Comparison of ENCODE assay signal across 8 cellular contexts in the genomic region with DNA sequence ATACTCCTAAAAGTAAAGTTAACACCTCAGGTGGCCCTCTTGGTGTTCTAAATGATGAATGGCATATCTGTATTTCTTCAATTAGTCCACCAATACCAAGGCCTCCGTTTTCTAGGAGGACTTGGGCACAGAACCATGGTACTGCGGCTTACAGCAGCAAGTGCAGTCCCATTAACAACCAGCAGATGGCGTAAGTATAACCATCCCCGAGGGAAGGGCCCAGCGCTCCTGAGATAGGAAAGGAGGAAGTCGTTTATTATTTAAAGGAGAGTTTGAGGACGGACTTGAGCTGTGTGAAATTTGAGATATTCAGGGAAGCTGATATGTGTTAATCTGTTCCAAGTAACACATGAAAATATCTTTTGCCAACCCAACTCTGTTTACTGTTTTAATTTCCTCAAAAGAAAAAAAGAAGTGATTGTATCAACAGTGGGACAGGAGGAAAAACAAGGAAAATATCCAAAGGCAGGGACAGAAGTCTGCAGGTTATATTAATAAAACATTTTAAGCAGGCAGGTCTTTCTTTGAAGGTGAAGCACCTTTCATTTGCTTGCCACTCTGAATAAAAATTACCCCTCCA. TPM values are rescaled to one million over a fixed set of nuclear protein-coding genes. Genes with fewer than 3 reads are reported as not detected.
DNase-seq lines count a peak whose midpoint lies in the region; ATAC-seq, FAIRE-seq and TF ChIP-seq lines count a peak whose summit lies in the region.

No MANE protein-coding gene starts in this region.

- no peak overlapping the region for H3K4me3 ChIP-seq in AG09309 (ENCODE audit: control insufficient read depth, low read depth, low read length)
- H3K4me3 ChIP-seq in K562: no peak overlapping the region

- DNase-seq in AG09309 (ENCODE audit: low read depth): peak; percentile 48
- DNase-seq in GM20000 (ENCODE audit: low spot score): peak; percentile 69
- DNase-seq in NCI-H187 treated with DMSO at 0.1 percent for 48 hours (lab: John Stamatoyannopoulos, UW): peak; percentile 21
- peak; percentile 26 for DNase-seq in T1000 (lab: John Stamatoyannopoulos, UW)
- peak; percentile 83 to 90 (median 87) for DNase-seq in K562 (ENCODE audit: extremely low read depth in 1 of 4, low spot score in 3 of 4)
- DNase-seq in iPS DF 19.7 (ENCODE audit: low read depth, low spot score): peak; percentile 56
- DNase-seq in stimulated activated CD4-positive, alpha-beta T cell treated with anti-CD3 and anti-CD28 coated beads, Interleukin-12 subunit alpha, Interleukin-12 subunit beta, amount 100 ng/mL, for 24 hours (ENCODE audit: low read depth in 2 of 2): peak; percentile 40 to 59

- no peaks in the 10 kb centered on the region; a peak in 1 of 5 replicates for H3K27me3 ChIP-seq in K562 (ENCODE audit: control insufficient read depth in 2 of 2, insufficient read depth in 2 of 2, low read length in 2 of 2)

- no peak for TF ChIP-seq EP300 in K562 (IDR thresholded peaks at IDR 0.05; ENCODE audit: low read length)

- H3K27ac ChIP-seq in K562 (ENCODE audit: extremely low read depth, low read depth, low read length): peak overlapping the region; percentile 86

- H3K9me3 ChIP-seq in K562 (replicated peaks; ENCODE audit: control insufficient read depth, insufficient read depth, low read depth, low read length): peaks cover 24% of the 10 kb centered on the region

- FAIRE-seq in K562 (lab: Jason Lieb, UNC): peak; percentile 95

- no TSS peak for BruUV-seq in K562 (replicated peaks; lab: Mats Ljungman, UMichigan)

- intact Hi-C loops in K562 (cut with micrococcal nuclease): loop anchor here (1.0 kb wide), 3 partner anchors 114 to 137 kb away; no protein-coding TSS in a partner anchor

- TF ChIP-seq CTCF in AG09309 (IDR thresholded peaks at IDR 0.05; ENCODE audit: control insufficient read depth, insufficient read depth, low read depth, low read length, missing control alignments) (peak; percentile 90), GM20000 (IDR thresholded peaks at IDR 0.05; ENCODE audit: extremely low read depth, missing control alignments) (peak; percentile 91), K562 (IDR thresholded peaks at IDR 0.05 in 2 of 3, conservative IDR thresholded peaks at IDR 0.05 in 1 of 3; ENCODE audit: insufficient read depth in 2 of 3, low read depth in 1 of 3, low read length in 3 of 3) (peak; percentile 85 to 95 (median 89))

- CTCF ChIA-PET in K562 (lab: Yijun Ruan, JAX; ENCODE audit: low intra/inter-chr PET ratio): interaction anchor here (1.4 kb wide), 1 partner anchor 133 kb away, joined by 7 read pairs; no protein-coding TSS in a partner anchor

- H3K79me2 ChIP-seq in K562 (ENCODE audit: control insufficient read depth, insufficient read depth, low read length): no peaks in the 10 kb centered on the region

- in situ Hi-C loops in K562 (cut with MboI): no loop called here

- peaks cover 0 to 15% of the 10 kb centered on the region in 2 experiments; a peak in 2 of 5 replicates for H3K4me1 ChIP-seq in K562 (replicated peaks in 1 of 2; ENCODE audit: control insufficient read depth in 2 of 2, insufficient read depth in 2 of 2, low read length in 2 of 2)

- TF ChIP-seq RAD21 in K562 (CRISPR knock-in tag; conservative IDR thresholded peaks at IDR 0.05 in 1 of 2, IDR thresholded peaks at IDR 0.05 in 1 of 2): peak; percentile 36 to 82; a peak in 3 of 4 replicates

- H3K36me3 ChIP-seq in K562 (ENCODE audit: control insufficient read depth, insufficient read depth, low read length): no peaks in the 10 kb centered on the region

- no peaks in the 10 kb centered on the region for H3K9me1 ChIP-seq in K562 (ENCODE audit: control insufficient read depth, insufficient read depth, low read length)

- H4K20me1 ChIP-seq in K562 (replicated peaks; ENCODE audit: control insufficient read depth, insufficient read depth, low read length): no peaks in the 10 kb centered on the region

- H3K9ac ChIP-seq in K562 (ENCODE audit: insufficient read depth in 1 of 2, low read depth in 2 of 2, low read length in 2 of 2): peak overlapping the region in 1 of 2 experiments; percentile 43; a peak in 1 of 4 replicates

- no peak for TF ChIP-seq POLR2A in K562 (conservative IDR thresholded peaks at IDR 0.05)

- H3K4me2 ChIP-seq in K562 (ENCODE audit: insufficient read depth, low read length): peak overlapping the region; percentile 57; the same call in 1 of the 2 replicates

- H2AFZ ChIP-seq in K562 (ENCODE audit: low read depth, low read length): peak overlapping the region; percentile 85

- WGBS in K562 (ENCODE audit: insufficient coverage, low coverage, missing lambda C conversion rate): 0% methylated on average over 7 of the region's 7 CpGs

- POLR2A ChIA-PET in K562 (lab: Yijun Ruan, JAX): interaction anchor here (1.2 kb wide), 1 partner anchor 9 kb away, joined by 3 read pairs; no protein-coding TSS in a partner anchor

- ATAC-seq in K562 (peak; percentile 93), GM21723 (IDR thresholded peaks at IDR 0.05; ENCODE audit: unreplicated experiment) (no peak)

TF ChIP-seq in K562, 482 proteins besides CTCF, POLR2A, EP300 and RAD21 (continues in another document):
- TF ChIP-seq, protein P1, sequence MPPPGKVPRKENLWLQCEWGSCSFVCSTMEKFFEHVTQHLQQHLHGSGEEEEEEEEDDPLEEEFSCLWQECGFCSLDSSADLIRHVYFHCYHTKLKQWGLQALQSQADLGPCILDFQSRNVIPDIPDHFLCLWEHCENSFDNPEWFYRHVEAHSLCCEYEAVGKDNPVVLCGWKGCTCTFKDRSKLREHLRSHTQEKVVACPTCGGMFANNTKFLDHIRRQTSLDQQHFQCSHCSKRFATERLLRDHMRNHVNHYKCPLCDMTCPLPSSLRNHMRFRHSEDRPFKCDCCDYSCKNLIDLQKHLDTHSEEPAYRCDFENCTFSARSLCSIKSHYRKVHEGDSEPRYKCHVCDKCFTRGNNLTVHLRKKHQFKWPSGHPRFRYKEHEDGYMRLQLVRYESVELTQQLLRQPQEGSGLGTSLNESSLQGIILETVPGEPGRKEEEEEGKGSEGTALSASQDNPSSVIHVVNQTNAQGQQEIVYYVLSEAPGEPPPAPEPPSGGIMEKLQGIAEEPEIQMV (tag; conservative IDR thresholded peaks at IDR 0.05; ENCODE audit: low read depth): no peak
- no peak for TF ChIP-seq SAFB (IDR thresholded peaks at IDR 0.05; ENCODE audit: borderline replicate concordance, low read depth, low read length)
- peak; percentile 24; the same call in 1 of the 2 replicates for TF ChIP-seq ESRRA (IDR thresholded peaks at IDR 0.05; ENCODE audit: borderline replicate concordance, low read depth)
- peak; percentile 27 for TF ChIP-seq TBP (optimal IDR thresholded peaks at IDR 0.05; ENCODE audit: low read depth, low read length)
- peak; percentile 92 for TF ChIP-seq SPI1 (IDR thresholded peaks at IDR 0.05; ENCODE audit: borderline replicate concordance, low read depth, low read length)
- TF ChIP-seq, protein P2, sequence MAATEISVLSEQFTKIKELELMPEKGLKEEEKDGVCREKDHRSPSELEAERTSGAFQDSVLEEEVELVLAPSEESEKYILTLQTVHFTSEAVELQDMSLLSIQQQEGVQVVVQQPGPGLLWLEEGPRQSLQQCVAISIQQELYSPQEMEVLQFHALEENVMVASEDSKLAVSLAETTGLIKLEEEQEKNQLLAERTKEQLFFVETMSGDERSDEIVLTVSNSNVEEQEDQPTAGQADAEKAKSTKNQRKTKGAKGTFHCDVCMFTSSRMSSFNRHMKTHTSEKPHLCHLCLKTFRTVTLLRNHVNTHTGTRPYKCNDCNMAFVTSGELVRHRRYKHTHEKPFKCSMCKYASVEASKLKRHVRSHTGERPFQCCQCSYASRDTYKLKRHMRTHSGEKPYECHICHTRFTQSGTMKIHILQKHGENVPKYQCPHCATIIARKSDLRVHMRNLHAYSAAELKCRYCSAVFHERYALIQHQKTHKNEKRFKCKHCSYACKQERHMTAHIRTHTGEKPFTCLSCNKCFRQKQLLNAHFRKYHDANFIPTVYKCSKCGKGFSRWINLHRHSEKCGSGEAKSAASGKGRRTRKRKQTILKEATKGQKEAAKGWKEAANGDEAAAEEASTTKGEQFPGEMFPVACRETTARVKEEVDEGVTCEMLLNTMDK (IDR thresholded peaks at IDR 0.05; ENCODE audit: borderline replicate concordance, insufficient read depth, low read depth, low read length, poor library complexity, severe bottlenecking): peak; percentile 36
- peak in 1 of 2 experiments; percentile 71; a peak in 2 of 4 replicates for TF ChIP-seq RCOR1 (IDR thresholded peaks at IDR 0.05; ENCODE audit: borderline replicate concordance in 1 of 2, low read depth in 2 of 2, low read length in 2 of 2)
- TF ChIP-seq, protein P3, sequence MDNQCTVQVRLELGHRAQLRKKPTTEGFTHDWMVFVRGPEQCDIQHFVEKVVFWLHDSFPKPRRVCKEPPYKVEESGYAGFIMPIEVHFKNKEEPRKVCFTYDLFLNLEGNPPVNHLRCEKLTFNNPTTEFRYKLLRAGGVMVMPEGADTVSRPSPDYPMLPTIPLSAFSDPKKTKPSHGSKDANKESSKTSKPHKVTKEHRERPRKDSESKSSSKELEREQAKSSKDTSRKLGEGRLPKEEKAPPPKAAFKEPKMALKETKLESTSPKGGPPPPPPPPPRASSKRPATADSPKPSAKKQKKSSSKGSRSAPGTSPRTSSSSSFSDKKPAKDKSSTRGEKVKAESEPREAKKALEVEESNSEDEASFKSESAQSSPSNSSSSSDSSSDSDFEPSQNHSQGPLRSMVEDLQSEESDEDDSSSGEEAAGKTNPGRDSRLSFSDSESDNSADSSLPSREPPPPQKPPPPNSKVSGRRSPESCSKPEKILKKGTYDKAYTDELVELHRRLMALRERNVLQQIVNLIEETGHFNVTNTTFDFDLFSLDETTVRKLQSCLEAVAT (IDR thresholded peaks at IDR 0.05): 0 out of 4 replicates have a peak, but pooled peaks of 1 of the 2 experiments have one; percentile 21

RNA-seq across cellular contexts. Expression of a gene that starts 37.7 kb away (rescaled TPM):
- 10.7 and 19.3 TPM in 2 replicates for total RNA-seq in K562 (2011; cell fraction: chromatin; rRNA removed; ENCODE audit: low replicate concordance)
- total RNA-seq in K562 (2011; cell fraction: nucleolus; rRNA removed): 5.0 and 7.9 TPM in 2 replicates
- 5.3 and 7.6 TPM in 2 replicates for total RNA-seq in K562 (2011; cell fraction: nucleoplasm; rRNA removed)
- total RNA-seq in K562 (2014; rRNA removed) (0.41 TPM in 1 of 2 replicates, not detected in the other), K562 (2014; rRNA removed; fragmentation: Illumina TruSeq; extraction: Trizol) (0.91 and 0.96 TPM in 2 replicates), K562 (2015; rRNA removed; fragmentation: Illumina TruSeq; extraction: Trizol) (0.68 and 1.1 TPM in 2 replicates), K562 (2021) (0.69 and 2.5 TPM in 2 replicates)
- polyA plus RNA-seq in K562 (2011; rRNA removed) (3.0 and 5.2 TPM in 2 replicates), K562 (2014; fragmentation: Illumina TruSeq; extraction: Trizol) (0.15 and 0.42 TPM in 2 replicates), K562 (2014; fragmentation: Nextera tagmentation; extraction: Ambion mirVana) (under 1 TPM; 0.70 to 0.73 TPM), K562 (2014; rRNA removed) (0.20 and 0.32 TPM in 2 replicates)
- polyA plus RNA-seq in K562 (2011; cell fraction: cytosol; rRNA removed): 0.94 and 2.5 TPM in 2 replicates
- polyA plus RNA-seq in K562 (2011; cell fraction: nucleus; rRNA removed): 5.0 and 6.3 TPM in 2 replicates
- polyA plus RNA-seq in K562 (2012): 0.89 and 3.2 TPM in 2 replicates
- polyA minus RNA-seq in K562 (2011; rRNA and poly(A)+ RNA removed): 4.0 and 7.7 TPM in 2 replicates
- 1.1 TPM in 1 of 2 replicates, not detected in the other for polyA minus RNA-seq in K562 (2011; cell fraction: cytosol; rRNA and poly(A)+ RNA removed)
- polyA minus RNA-seq in K562 (2011; cell fraction: nucleus; rRNA and poly(A)+ RNA removed): 6.7 and 7.4 TPM in 2 replicates

Comparison
In these comparisons a context has a peak if more than half of its experiments do, and no peak if none do; other contexts are left out.
1. DNase-seq: peak in every context shown above with its lines; median percentile 87 in K562; 69 in GM20000; 56 in iPS DF 19.7; 50 in stimulated activated CD4-positive, alpha-beta T cell treated with anti-CD3 and anti-CD28 coated beads, Interleukin-12 subunit alpha, Interleukin-12 subunit beta, amount 100 ng/mL, for 24 hours; 48 in AG09309; 26 in T1000; 21 in NCI-H187 treated with DMSO at 0.1 percent for 48 hours.